1 cellular context compared by ENCODE assay signal in the genomic region with DNA sequence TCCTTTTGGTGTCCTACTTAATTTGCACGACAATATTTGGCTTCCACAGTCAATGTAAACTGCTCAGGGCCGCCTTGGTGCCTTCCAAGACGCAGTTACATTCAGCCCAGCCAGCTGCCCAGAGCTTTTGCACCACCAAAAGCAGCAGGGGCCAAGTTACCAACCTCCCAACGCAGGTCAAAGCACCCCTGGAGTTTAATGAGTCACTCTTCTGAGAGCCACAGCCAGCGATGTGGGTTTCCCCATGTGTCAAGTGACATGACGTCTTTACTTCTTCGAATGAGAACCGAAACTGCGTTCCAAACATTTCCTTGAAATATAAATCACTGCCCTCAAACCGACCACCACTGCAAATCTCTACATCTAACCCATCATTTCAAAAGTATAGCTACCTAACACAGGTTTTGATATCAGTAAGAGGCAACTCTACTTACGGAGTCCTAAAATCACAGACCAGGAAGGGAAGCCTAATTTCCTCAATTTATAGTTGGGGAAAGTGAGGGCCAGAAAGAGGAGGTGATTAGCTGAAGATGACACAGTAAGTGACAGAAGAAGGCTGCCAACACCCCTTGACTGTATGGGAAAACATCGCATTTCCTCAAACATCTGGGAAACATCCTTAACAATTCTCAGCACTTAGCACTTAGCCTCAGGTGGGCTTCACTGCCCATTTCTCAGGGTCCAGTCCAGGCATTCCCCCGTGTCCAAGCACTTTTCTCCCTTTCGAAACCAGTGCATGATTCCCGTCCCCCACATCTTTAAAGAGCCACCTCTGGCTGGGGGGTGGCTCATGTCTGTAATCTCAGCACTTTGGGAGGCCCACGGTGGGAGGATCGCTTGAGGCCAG.
TF ChIP-seq lines count a peak whose summit lies in the region.

No MANE protein-coding gene starts in this region.

TF ChIP-seq in HepG2, 621 proteins besides CTCF, POLR2A, EP300 and RAD21 (continued from another document):
- TF ChIP-seq RARA (CRISPR knock-in tag; IDR thresholded peaks at IDR 0.05) (no peak), MAZ (IDR thresholded peaks at IDR 0.05; ENCODE audit: borderline replicate concordance, low read depth, low read length) (no peak), MAZ (CRISPR knock-in tag; IDR thresholded peaks at IDR 0.05; ENCODE audit: low read depth) (no peak), PHF20 (CRISPR knock-in tag; IDR thresholded peaks at IDR 0.05) (no peak), NFRKB (IDR thresholded peaks at IDR 0.05) (no peak), POLR2AphosphoS5 (IDR thresholded peaks at IDR 0.05; ENCODE audit: low read depth, low read length) (no peak), ZNF3 (CRISPR knock-in tag; IDR thresholded peaks at IDR 0.05) (no peak), ZNF512B (CRISPR knock-in tag; IDR thresholded peaks at IDR 0.05; ENCODE audit: borderline replicate concordance) (no peak), MBD4 (IDR thresholded peaks at IDR 0.05; ENCODE audit: borderline replicate concordance, low read length) (no peak), KDM1A (CRISPR knock-in tag; IDR thresholded peaks at IDR 0.05) (no peak), ZNF879 (CRISPR knock-in tag; IDR thresholded peaks at IDR 0.05) (no peak)
- TF ChIP-seq, protein P1, sequence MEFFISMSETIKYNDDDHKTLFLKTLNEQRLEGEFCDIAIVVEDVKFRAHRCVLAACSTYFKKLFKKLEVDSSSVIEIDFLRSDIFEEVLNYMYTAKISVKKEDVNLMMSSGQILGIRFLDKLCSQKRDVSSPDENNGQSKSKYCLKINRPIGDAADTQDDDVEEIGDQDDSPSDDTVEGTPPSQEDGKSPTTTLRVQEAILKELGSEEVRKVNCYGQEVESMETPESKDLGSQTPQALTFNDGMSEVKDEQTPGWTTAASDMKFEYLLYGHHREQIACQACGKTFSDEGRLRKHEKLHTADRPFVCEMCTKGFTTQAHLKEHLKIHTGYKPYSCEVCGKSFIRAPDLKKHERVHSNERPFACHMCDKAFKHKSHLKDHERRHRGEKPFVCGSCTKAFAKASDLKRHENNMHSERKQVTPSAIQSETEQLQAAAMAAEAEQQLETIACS (CRISPR knock-in tag; IDR thresholded peaks at IDR 0.05): no peak
